2 cellular contexts compared by ENCODE assay signal in the genomic region with DNA sequence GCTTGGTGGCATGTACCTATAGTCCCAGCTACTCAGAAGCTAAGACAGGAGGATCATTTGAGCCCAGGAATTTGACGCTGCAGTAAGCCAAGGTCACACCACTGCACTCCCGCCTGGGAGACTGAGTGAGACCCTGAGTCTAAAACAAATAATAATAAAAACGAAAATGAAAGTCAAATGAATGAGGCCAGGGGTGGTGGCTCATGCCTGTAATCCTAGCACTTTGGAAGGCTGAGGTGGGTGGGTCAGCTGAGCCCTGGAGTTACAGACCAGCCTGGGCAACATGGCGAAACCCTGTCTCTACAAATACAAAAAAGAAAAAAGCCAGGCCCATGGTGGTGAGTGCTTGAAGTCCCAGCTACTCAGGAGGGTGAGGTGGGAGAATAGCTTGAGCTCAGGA. TPM values are rescaled to one million over a fixed set of nuclear protein-coding genes. Genes with fewer than 3 reads are reported as not detected.
"Had no signal": no experiment of that assay in that cellular context is flagged by ENCODE, and none has a peak within 500 bp of the region (broad histone marks: within the 10 kb centered on the region; RNA-seq: fewer than 3 reads in every experiment).

No MANE protein-coding gene starts in this region.

RNA-seq across cellular contexts. Expression of a gene that starts 24.6 kb away (rescaled TPM):
- polyA plus RNA-seq: endothelial cell of umbilical vein had no signal

RNA-seq across cellular contexts. Expression of a gene that starts 59.5 kb away (rescaled TPM):
- total RNA-seq: endothelial cell of umbilical vein had no signal
- polyA plus RNA-seq: fibroblast of lung had no signal
